In genomic region chr1:15272009-15272781, GRCh38 we compare ENCODE assay signal across 8 cellular contexts. TPM values are rescaled to one million over a fixed set of nuclear protein-coding genes. Genes with fewer than 3 reads are reported as not detected.
DNase-seq lines count a peak whose midpoint lies in the region; ATAC-seq and TF ChIP-seq lines count a peak whose summit lies in the region.

No MANE protein-coding gene starts in this region.

- TF ChIP-seq CTCF in RWPE2 (IDR thresholded peaks at IDR 0.05; ENCODE audit: poor library complexity, severe bottlenecking) = peak; percentile 85
- TF ChIP-seq CTCF in MCF 10A (IDR thresholded peaks at IDR 0.05; ENCODE audit: unreplicated experiment) = peak; percentile 75
- peak; percentile 28 to 82 (median 66) for TF ChIP-seq CTCF in spleen (IDR thresholded peaks at IDR 0.05 in 8 of 11, conservative IDR thresholded peaks at IDR 0.05 in 3 of 11)

- H3K27ac ChIP-seq in RWPE2 (ENCODE audit: poor library complexity, severe bottlenecking) (no peak overlapping the region), spleen (no peak overlapping the region)

- POLR2A ChIA-PET in MCF 10A (lab: Yijun Ruan, JAX) = interaction anchor here (1.2 to 3.7 kb wide), 4 partner anchors 10 to 119 kb away, joined by 3 to 20 read pairs (median 4); partner anchors contain the start of gene TMEM51

- H3K4me3 ChIP-seq in MG63 (no peak overlapping the region), RWPE2 (ENCODE audit: severe bottlenecking) (no peak overlapping the region), spleen (peak overlapping the region in 1 of 8 donors; percentile 24)

- no peaks in the 10 kb centered on the region for H3K9me3 ChIP-seq in MG63
- no peaks in the 10 kb centered on the region for H3K9me3 ChIP-seq in RWPE2 (ENCODE audit: severe bottlenecking)
- no peaks in the 10 kb centered on the region for H3K9me3 ChIP-seq in spleen
- H3K9me3 ChIP-seq in T-helper 17 cell (ENCODE audit: control insufficient read depth, low read length, poor library complexity, severe bottlenecking) = no peaks in the 10 kb centered on the region

- TF ChIP-seq POLR2A in spleen (IDR thresholded peaks at IDR 0.05) = no peak

- ATAC-seq in activated CD4-positive, CD25-positive, alpha-beta regulatory T cell treated with anti-CD3 and anti-CD28 coated beads, Interleukin-2, amount 50 U/mL, for 24 hours = peak; percentile 68 to 80
- ATAC-seq in RWPE2 (ENCODE audit: low read depth) = peak; percentile 88
- no peak for ATAC-seq in T-helper 17 cell

- no peak overlapping the region for H3K27ac Mint-ChIP-seq in MCF 10A (ENCODE audit: low read depth, unreplicated experiment)
- H3K27ac Mint-ChIP-seq in T-helper 17 cell = no peak overlapping the region

- no peak for DNase-seq in activated CD4-positive, CD25-positive, alpha-beta regulatory T cell (lab: John Stamatoyannopoulos, UW)
- DNase-seq in MG63 (peak; percentile 48), RWPE2 (ENCODE audit: low spot score) (no peak), MCF 10A (ENCODE audit: unreplicated experiment) (peak; percentile 89), inferior parietal cortex (ENCODE audit: extremely low spot score) (peak; percentile 84), spleen (no peak), T-helper 17 cell (no peak)

- 37 to 63% (median 40%) methylated on average over 17 to 26 of the region's 26 CpGs for WGBS in spleen, 5 donors

- H3K4me1 Mint-ChIP-seq in MCF 10A (ENCODE audit: insufficient read depth, unreplicated experiment) (peaks cover 7% of the 10 kb centered on the region), T-helper 17 cell (peaks cover 6% of the 10 kb centered on the region)

- H3K36me3 Mint-ChIP-seq in MCF 10A (ENCODE audit: insufficient read depth, unreplicated experiment) (no peaks in the 10 kb centered on the region), T-helper 17 cell (ENCODE audit: low read depth) (peaks cover 3% of the 10 kb centered on the region)

- intact Hi-C loops in MCF 10A (cut with micrococcal nuclease) = loop anchor here (1.0 to 5.0 kb wide), 4 partner anchors 32 to 160 kb away; no protein-coding TSS in a partner anchor
- intact Hi-C loops in spleen (cut with DNase I; ENCODE audit: low total_unique reads) = no loop called here

- CTCF ChIA-PET in MCF 10A (lab: Yijun Ruan, JAX) = interaction anchor here (0.6 to 6.0 kb wide), 28 partner anchors 11 to 1716 kb away, joined by 3 to 67 read pairs (median 4); partner anchors contain the start of gene TMEM51

- no peak overlapping the region for H3K4me3 Mint-ChIP-seq in MCF 10A (ENCODE audit: unreplicated experiment)
- no peak overlapping the region for H3K4me3 Mint-ChIP-seq in T-helper 17 cell

- H3K36me3 ChIP-seq in MG63 (no peaks in the 10 kb centered on the region), RWPE2 (ENCODE audit: low read depth) (no peaks in the 10 kb centered on the region), spleen (no peaks in the 10 kb centered on the region)

- H3K27me3 ChIP-seq in MG63 (0 out of 2 replicates have a peak, but pooled peaks cover 5% of the 10 kb centered on the region), RWPE2 (ENCODE audit: insufficient read depth, poor library complexity, severe bottlenecking) (no peaks in the 10 kb centered on the region), spleen (replicated peaks in 1 of 7) (peaks cover 0 to 45% (median 0%) of the 10 kb centered on the region in 7 donors)

- peaks cover 12% of the 10 kb centered on the region for H3K27me3 Mint-ChIP-seq in MCF 10A (ENCODE audit: insufficient read depth, unreplicated experiment)
- peaks cover 53% of the 10 kb centered on the region for H3K27me3 Mint-ChIP-seq in T-helper 17 cell

- H3K4me1 ChIP-seq in RWPE2 (ENCODE audit: insufficient read depth, poor library complexity, severe bottlenecking) (no peaks in the 10 kb centered on the region), spleen (peaks cover 0 to 9% (median 7%) of the 10 kb centered on the region in 6 donors)

- no TSS peak for BruUV-seq in MCF 10A (replicated peaks; lab: Mats Ljungman, UMichigan)

- no peaks in the 10 kb centered on the region for H3K9me3 Mint-ChIP-seq in MCF 10A (ENCODE audit: unreplicated experiment)

RNA-seq across cellular contexts. Expression of gene FHAD1, which starts 25.2 kb away (rescaled TPM):
- 0.33 and 1.1 TPM in 2 replicates for total RNA-seq in MG63 (2014; rRNA removed; shearing (Covaris generic); ENCODE audit: low replicate concordance)
- total RNA-seq in MCF 10A (2022) (not detected in 2 replicates), spleen (1 to 10 TPM in 1 of 7 donors, under 1 TPM in 3, not detected in 3; 0.25 to 1.0 (median 0.28) TPM), T-helper 17 cell (not detected)
- under 1 TPM; 0.22 to 0.43 (median 0.26) TPM for polyA plus RNA-seq in spleen

Comparison
In these comparisons a context has a peak if more than half of its experiments do, and no peak if none do; other contexts are left out.
1. DNase-seq: peak in MG63 (single experiment), MCF 10A (single experiment) and inferior parietal cortex (single experiment); none in activated CD4-positive, CD25-positive, alpha-beta regulatory T cell (0 of 4), RWPE2 (single experiment), spleen (single experiment) and T-helper 17 cell (0 of 3).
2. Peak in every context shown above with its lines, with median percentiles within 50 percentile points of each other: CTCF ChIP-seq.